In genomic region chr5:112975721-112976431, GRCh38 we compare ENCODE assay signal across 1 cellular context.
TF ChIP-seq lines count a peak whose summit lies in the region.

No MANE protein-coding gene starts in this region.

TF ChIP-seq in HepG2, 621 proteins besides CTCF, POLR2A, EP300 and RAD21 (continued from another document and continues in another):
- 0 out of 2 replicates have a peak, but pooled peaks have one; percentile 50 for TF ChIP-seq ZBTB39 (CRISPR knock-in tag; IDR thresholded peaks at IDR 0.05)
- TF ChIP-seq RBAK (CRISPR knock-in tag; IDR thresholded peaks at IDR 0.05), result no peak
- no peak for TF ChIP-seq ZFP1 (CRISPR knock-in tag; IDR thresholded peaks at IDR 0.05)
- TF ChIP-seq ZSCAN30 (CRISPR knock-in tag; IDR thresholded peaks at IDR 0.05), result 0 out of 2 replicates have a peak, but pooled peaks have one; percentile 52
- 0 out of 2 replicates have a peak, but pooled peaks have one; percentile 38 for TF ChIP-seq LBX2 (CRISPR knock-in tag; IDR thresholded peaks at IDR 0.05; ENCODE audit: borderline replicate concordance)
- TF ChIP-seq HMGXB3 (CRISPR knock-in tag; IDR thresholded peaks at IDR 0.05; ENCODE audit: borderline replicate concordance), result no peak
- TF ChIP-seq PITX1 (CRISPR knock-in tag; IDR thresholded peaks at IDR 0.05), result no peak
- TF ChIP-seq SALL2 (CRISPR knock-in tag; IDR thresholded peaks at IDR 0.05), result no peak
- no peak for TF ChIP-seq THYN1 (CRISPR knock-in tag; IDR thresholded peaks at IDR 0.05; ENCODE audit: borderline replicate concordance, low read depth)
- no peak for TF ChIP-seq NFIC (IDR thresholded peaks at IDR 0.05; ENCODE audit: low read length)
- TF ChIP-seq HNF4G (IDR thresholded peaks at IDR 0.05; ENCODE audit: borderline replicate concordance, low read depth, low read length), result no peak
- no peak for TF ChIP-seq HNF4G (CRISPR knock-in tag; IDR thresholded peaks at IDR 0.05; ENCODE audit: borderline replicate concordance, low read depth)
- no peak for TF ChIP-seq AFF4 (CRISPR knock-in tag; IDR thresholded peaks at IDR 0.05)
- TF ChIP-seq ZNF503 (CRISPR knock-in tag; IDR thresholded peaks at IDR 0.05), result no peak
- TF ChIP-seq ISL2 (CRISPR knock-in tag; IDR thresholded peaks at IDR 0.05), result no peak
- TF ChIP-seq ARNTL (CRISPR knock-in tag; IDR thresholded peaks at IDR 0.05), result peak; percentile 25; the same call in 1 of the 2 replicates
- TF ChIP-seq RBFOX2 (IDR thresholded peaks at IDR 0.05; ENCODE audit: low read depth, low read length), result 0 out of 2 replicates have a peak, but pooled peaks have one; percentile 0
- TF ChIP-seq ZNF280D (CRISPR knock-in tag; IDR thresholded peaks at IDR 0.05), result no peak
- no peak for TF ChIP-seq KDM6A (CRISPR knock-in tag; IDR thresholded peaks at IDR 0.05; ENCODE audit: low read depth)
- TF ChIP-seq ZNF619 (CRISPR knock-in tag; IDR thresholded peaks at IDR 0.05), result no peak
- peak; percentile 62; the same call in 1 of the 2 replicates for TF ChIP-seq ZNF556 (CRISPR knock-in tag; IDR thresholded peaks at IDR 0.05; ENCODE audit: borderline replicate concordance)
- no peak for TF ChIP-seq ZNF512B (CRISPR knock-in tag; IDR thresholded peaks at IDR 0.05; ENCODE audit: borderline replicate concordance)
- no peak for TF ChIP-seq POGK (CRISPR knock-in tag; conservative IDR thresholded peaks at IDR 0.05)
- no peak for TF ChIP-seq HNF4A (CRISPR knock-in tag; IDR thresholded peaks at IDR 0.05)
- TF ChIP-seq ZNF761 (CRISPR knock-in tag; conservative IDR thresholded peaks at IDR 0.05), result 0 out of 2 replicates have a peak, but pooled peaks have one; percentile 27
- no peak for TF ChIP-seq ZNF484 (CRISPR knock-in tag; IDR thresholded peaks at IDR 0.05; ENCODE audit: borderline replicate concordance, low read depth)
- TF ChIP-seq THAP11 (CRISPR knock-in tag; IDR thresholded peaks at IDR 0.05), result no peak
- no peak for TF ChIP-seq JUND (CRISPR knock-in tag; IDR thresholded peaks at IDR 0.05)
- TF ChIP-seq MLX (CRISPR knock-in tag; IDR thresholded peaks at IDR 0.05), result no peak
- no peak for TF ChIP-seq CENPX (CRISPR knock-in tag; IDR thresholded peaks at IDR 0.05)
- TF ChIP-seq NCOA2 (CRISPR knock-in tag; IDR thresholded peaks at IDR 0.05), result no peak; the same call in 1 of the 2 replicates
- TF ChIP-seq ZNF550 (CRISPR knock-in tag; IDR thresholded peaks at IDR 0.05; ENCODE audit: borderline replicate concordance), result 0 out of 2 replicates have a peak, but pooled peaks have one; percentile 49
- TF ChIP-seq ZNF564 (CRISPR knock-in tag; IDR thresholded peaks at IDR 0.05), result no peak; the same call in 1 of the 2 replicates
